Comparison of ENCODE assay signal across 3 cellular contexts in genomic region chr10:93088466-93088865, GRCh38.
TF ChIP-seq lines count a peak whose summit lies in the region.

No MANE protein-coding gene starts in this region.

TF ChIP-seq in SK-N-SH treated with all-trans-retinoic acid at 6 μM for 48 hours, 23 proteins besides CTCF, POLR2A, EP300 and RAD21:
- no peak for TF ChIP-seq ARNTL (CRISPR knock-in tag; IDR thresholded peaks at IDR 0.05; ENCODE audit: borderline replicate concordance, low read depth)
- no peak for TF ChIP-seq CSRNP3 (CRISPR knock-in tag; IDR thresholded peaks at IDR 0.05)
- no peak for TF ChIP-seq GLIS3 (CRISPR knock-in tag; IDR thresholded peaks at IDR 0.05)
- no peak for TF ChIP-seq ISL1 (CRISPR knock-in tag; IDR thresholded peaks at IDR 0.05)
- peak; percentile 75 for TF ChIP-seq ZFP30 (CRISPR knock-in tag; IDR thresholded peaks at IDR 0.05)
- no peak for TF ChIP-seq ZFP3 (CRISPR knock-in tag; IDR thresholded peaks at IDR 0.05)

TF ChIP-seq in SK-N-SH, 30 proteins besides CTCF, POLR2A, EP300 and RAD21:
- TF ChIP-seq GABPA (IDR thresholded peaks at IDR 0.05; ENCODE audit: low read depth) (no peak), TEAD4 (IDR thresholded peaks at IDR 0.05; ENCODE audit: borderline replicate concordance, insufficient read depth) (no peak), PBX3 (IDR thresholded peaks at IDR 0.05) (no peak), USF1 (IDR thresholded peaks at IDR 0.05; ENCODE audit: borderline replicate concordance, low read depth) (no peak), NRF1 (IDR thresholded peaks at IDR 0.05; ENCODE audit: low read depth, low read length) (no peak), MXI1 (IDR thresholded peaks at IDR 0.05; ENCODE audit: low read depth, low read length) (no peak), POLR2AphosphoS5 (IDR thresholded peaks at IDR 0.05; ENCODE audit: low read depth, low read length) (no peak)

TF ChIP-seq in WTC11, 78 proteins besides CTCF, POLR2A, EP300 and RAD21:
- no peak for TF ChIP-seq USF2 (CRISPR knock-in tag; IDR thresholded peaks at IDR 0.05)
- no peak for TF ChIP-seq AFF4 (CRISPR knock-in tag; IDR thresholded peaks at IDR 0.05; ENCODE audit: borderline replicate concordance)
- no peak for TF ChIP-seq CBFB (CRISPR knock-in tag; IDR thresholded peaks at IDR 0.05; ENCODE audit: low read depth)
- TF ChIP-seq JUN (CRISPR knock-in tag; IDR thresholded peaks at IDR 0.05), result no peak
- no peak for TF ChIP-seq CREB1 (CRISPR knock-in tag; IDR thresholded peaks at IDR 0.05)
- no peak for TF ChIP-seq USF1 (CRISPR knock-in tag; IDR thresholded peaks at IDR 0.05)
- no peak for TF ChIP-seq PREB (CRISPR knock-in tag; IDR thresholded peaks at IDR 0.05; ENCODE audit: borderline replicate concordance)
- TF ChIP-seq FOXK1 (CRISPR knock-in tag; IDR thresholded peaks at IDR 0.05), result no peak
- no peak for TF ChIP-seq PRDM15 (CRISPR knock-in tag; IDR thresholded peaks at IDR 0.05)
- no peak for TF ChIP-seq TEAD1 (CRISPR knock-in tag; IDR thresholded peaks at IDR 0.05)
- no peak for TF ChIP-seq ELF4 (CRISPR knock-in tag; IDR thresholded peaks at IDR 0.05; ENCODE audit: low read depth)
- TF ChIP-seq ARID4B (CRISPR knock-in tag; IDR thresholded peaks at IDR 0.05; ENCODE audit: borderline replicate concordance), result no peak
- no peak for TF ChIP-seq E2F5 (CRISPR knock-in tag; IDR thresholded peaks at IDR 0.05)
